ENCODE assay signal across 36 cellular contexts in the genomic region with DNA sequence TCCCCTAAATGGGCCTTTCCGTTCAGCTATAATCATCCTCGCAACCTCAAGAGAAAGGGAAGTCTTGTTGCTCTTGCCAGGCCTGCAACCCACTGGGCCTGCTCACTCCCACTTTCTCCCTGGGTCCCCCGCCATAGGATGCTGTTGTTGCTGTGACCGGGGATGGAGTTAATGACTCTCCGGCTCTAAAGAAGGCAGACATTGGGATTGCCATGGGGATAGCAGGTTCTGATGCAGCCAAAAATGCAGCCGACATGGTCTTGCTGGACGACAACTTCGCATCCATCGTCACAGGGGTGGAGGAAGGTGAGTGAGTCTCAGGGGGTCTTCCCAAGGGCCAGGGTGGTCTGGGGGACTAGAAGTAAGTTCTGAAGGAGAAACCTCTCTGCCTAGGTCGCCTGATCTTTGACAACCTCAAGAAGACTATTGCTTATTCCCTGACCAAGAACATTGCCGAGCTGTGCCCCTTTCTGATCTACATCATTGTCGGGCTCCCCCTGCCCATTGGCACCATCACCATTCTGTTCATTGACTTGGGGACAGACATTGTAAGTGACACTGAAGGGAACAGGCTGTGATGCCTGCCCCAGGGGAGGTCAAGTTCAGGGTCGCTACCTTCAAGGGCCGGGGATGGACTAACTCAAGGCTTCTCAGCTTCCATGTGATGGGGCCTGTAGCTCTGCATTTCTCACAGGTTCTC. TPM values are rescaled to one million over a fixed set of nuclear protein-coding genes. Genes with fewer than 3 reads are reported as not detected.
"Had no signal": no experiment of that assay in that cellular context is flagged by ENCODE, and none has a peak within 500 bp of the region (broad histone marks: within the 10 kb centered on the region; RNA-seq: fewer than 3 reads in every experiment).

No MANE protein-coding gene starts in this region.

- H3K4me1 ChIP-seq: adrenal gland, body of pancreas, breast epithelium had no signal

- H3K27me3 Mint-ChIP-seq: activated CD8-positive, alpha-beta T cell treated with anti-CD3 and anti-CD28 coated beads for 36 hours; activated naive CD8-positive, alpha-beta T cell treated with anti-CD3 and anti-CD28 coated beads for 36 hours; activated T-helper 17 cell treated with anti-CD3 and anti-CD28 coated beads, Interleukin-2, amount 50 U/mL, for 72 hours had no signal

- H3K4me3 ChIP-seq: adrenal gland, body of pancreas, breast epithelium had no signal

- H3K9me3 Mint-ChIP-seq: activated B cell treated with CpG ODN at 0.5 μM for 24 hours; activated CD4-positive, alpha-beta memory T cell treated with anti-CD3 and anti-CD28 coated beads for 36 hours; activated CD4-positive, alpha-beta T cell treated with anti-CD3 and anti-CD28 coated beads, Interleukin-2, amount 10 ng/mL, durations not matched to agents 24 days and 14 days; activated CD8-positive, alpha-beta T cell treated with anti-CD3 and anti-CD28 coated beads for 36 hours; activated naive CD4-positive, alpha-beta T cell treated with anti-CD3 and anti-CD28 coated beads for 36 hours; activated naive CD4-positive, alpha-beta T cell treated with anti-CD3 and anti-CD28 coated beads, Interleukin-2, amount 50 U/mL, for 72 hours; activated naive CD8-positive, alpha-beta T cell treated with anti-CD3 and anti-CD28 coated beads for 36 hours; activated T-cell treated with anti-CD3 and anti-CD28 coated beads, Interleukin-2, amount 50 U/mL, for 4 hours; activated T-cell treated with anti-CD3 and anti-CD28 coated beads, Interleukin-2, amount 50 U/mL, for 72 hours; activated T-helper 1 cell treated with anti-CD3 and anti-CD28 coated beads, Interleukin-12 subunit alpha, Interleukin-12 subunit beta, Interleukin-2, Interleukin-4 antibody, amounts not matched to agents 30 ng/mL and 10 ng/mL and 1 ng/mL, durations not matched to agents 14 hours and 24 hours and 36 hours; activated T-helper 17 cell treated with anti-CD3 and anti-CD28 coated beads, Interleukin-2, amount 50 U/mL, for 72 hours; T-helper 1 cell treated with Interleukin-12 subunit alpha and Interleukin-12 subunit beta and Interleukin-4 antibody, amounts not matched to agents 30 μg/mL and 1 μg/mL, for 36 hours; T-helper 2 cell treated with Interferon-gamma antibody and Interleukin-4, amounts not matched to agents 5 μg/mL and 100 μg/mL, for 36 hours had no signal

- ATAC-seq: activated CD8-positive, alpha-beta T cell treated with anti-CD3 and anti-CD28 coated beads for 36 hours; activated T-cell treated with anti-CD3 and anti-CD28 coated beads, Interleukin-2, amount 50 U/mL, for 4 hours; activated T-cell treated with anti-CD3 and anti-CD28 coated beads, Interleukin-2, amount 50 U/mL, for 72 hours; activated T-helper 17 cell treated with anti-CD3 and anti-CD28 coated beads, Interleukin-2, amount 50 U/mL, for 72 hours; body of pancreas had no signal

- H3K27ac ChIP-seq: adrenal gland, body of pancreas, brain microvascular endothelial cell, breast epithelium, VCaP had no signal

- H3K36me3 ChIP-seq: adrenal gland, brain microvascular endothelial cell, breast epithelium had no signal

- H3K4me3 Mint-ChIP-seq: activated B cell treated with CpG ODN at 0.5 μM for 24 hours; activated CD4-positive, alpha-beta memory T cell treated with anti-CD3 and anti-CD28 coated beads for 36 hours; activated CD4-positive, alpha-beta T cell treated with anti-CD3 and anti-CD28 coated beads, Interleukin-2, amount 10 ng/mL, durations not matched to agents 24 days and 14 days; activated CD8-positive, alpha-beta T cell treated with anti-CD3 and anti-CD28 coated beads for 36 hours; activated naive CD4-positive, alpha-beta T cell treated with anti-CD3 and anti-CD28 coated beads for 36 hours; activated naive CD8-positive, alpha-beta T cell treated with anti-CD3 and anti-CD28 coated beads for 36 hours; activated T-cell treated with anti-CD3 and anti-CD28 coated beads, Interleukin-2, amount 50 U/mL, for 4 hours; activated T-cell treated with anti-CD3 and anti-CD28 coated beads, Interleukin-2, amount 50 U/mL, for 72 hours; activated T-helper 1 cell treated with anti-CD3 and anti-CD28 coated beads, Interleukin-12 subunit alpha, Interleukin-12 subunit beta, Interleukin-2, Interleukin-4 antibody, amounts not matched to agents 30 ng/mL and 10 ng/mL and 1 ng/mL, durations not matched to agents 14 hours and 24 hours and 36 hours; activated T-helper 17 cell treated with anti-CD3 and anti-CD28 coated beads, Interleukin-2, amount 50 U/mL, for 72 hours; T-helper 1 cell treated with Interleukin-12 subunit alpha and Interleukin-12 subunit beta and Interleukin-4 antibody, amounts not matched to agents 30 μg/mL and 1 μg/mL, for 36 hours; T-helper 2 cell treated with Interferon-gamma antibody and Interleukin-4, amounts not matched to agents 5 μg/mL and 100 μg/mL, for 36 hours had no signal

- H3K27ac Mint-ChIP-seq: activated B cell treated with CpG ODN at 0.5 μM for 24 hours; activated CD4-positive, alpha-beta memory T cell treated with anti-CD3 and anti-CD28 coated beads for 36 hours; activated CD4-positive, alpha-beta T cell treated with anti-CD3 and anti-CD28 coated beads, Interleukin-2, amount 10 ng/mL, durations not matched to agents 24 days and 14 days; activated CD8-positive, alpha-beta T cell treated with anti-CD3 and anti-CD28 coated beads for 36 hours; activated naive CD4-positive, alpha-beta T cell treated with anti-CD3 and anti-CD28 coated beads for 36 hours; activated naive CD4-positive, alpha-beta T cell treated with anti-CD3 and anti-CD28 coated beads, Interleukin-2, amount 50 U/mL, for 72 hours; activated naive CD8-positive, alpha-beta T cell treated with anti-CD3 and anti-CD28 coated beads for 36 hours; activated T-cell treated with anti-CD3 and anti-CD28 coated beads, Interleukin-2, amount 50 U/mL, for 72 hours; activated T-helper 1 cell treated with anti-CD3 and anti-CD28 coated beads, Interleukin-12 subunit alpha, Interleukin-12 subunit beta, Interleukin-2, Interleukin-4 antibody, amounts not matched to agents 30 ng/mL and 10 ng/mL and 1 ng/mL, durations not matched to agents 14 hours and 24 hours and 36 hours; activated T-helper 17 cell treated with anti-CD3 and anti-CD28 coated beads, Interleukin-2, amount 50 U/mL, for 72 hours; T-helper 1 cell treated with Interleukin-12 subunit alpha and Interleukin-12 subunit beta and Interleukin-4 antibody, amounts not matched to agents 30 μg/mL and 1 μg/mL, for 36 hours; T-helper 2 cell treated with Interferon-gamma antibody and Interleukin-4, amounts not matched to agents 5 μg/mL and 100 μg/mL, for 36 hours had no signal

- DNase-seq: activated B cell treated with CpG ODN at 0.5 μM for 24 hours; activated CD4-positive, alpha-beta memory T cell treated with anti-CD3 and anti-CD28 coated beads for 36 hours; activated CD4-positive, alpha-beta T cell treated with anti-CD3 and anti-CD28 coated beads for 4 hours; activated CD4-positive, alpha-beta T cell treated with anti-CD3 and anti-CD28 coated beads, Interleukin-2, amount 10 ng/mL, durations not matched to agents 24 days and 14 days; activated CD4-positive, alpha-beta T cell treated with anti-CD3 and anti-CD28 coated beads, Interleukin-2, amount 50 U/mL, for 1 hour; activated CD4-positive, alpha-beta T cell treated with anti-CD3 and anti-CD28 coated beads, Interleukin-2, amount 50 U/mL, for 4 hours; activated CD4-positive, CD25-positive, alpha-beta regulatory T cell treated with anti-CD3 and anti-CD28 coated beads, Interleukin-2, amount 50 U/mL, for 72 hours; activated CD8-positive, alpha-beta memory T cell treated with anti-CD3 and anti-CD28 coated beads, Interleukin-2, amount 50 U/mL, for 4 hours; activated effector memory CD4-positive, alpha-beta T cell treated with anti-CD3 and anti-CD28 coated beads, Interleukin-2, amount 50 U/mL, for 16 hours; activated gamma-delta T cell treated with Interleukin-2 at 50 U/mL for 16 hours; activated naive CD4-positive, alpha-beta T cell; activated naive CD4-positive, alpha-beta T cell treated with anti-CD3 and anti-CD28 coated beads, Interleukin-2, amount 50 U/mL, for 16 hours; activated naive CD8-positive, alpha-beta T cell treated with anti-CD3 and anti-CD28 coated beads for 36 hours; activated T-cell treated with anti-CD3 and anti-CD28 coated beads, Interleukin-2, amount 50 U/mL, for 4 hours; activated T-cell treated with anti-CD3 and anti-CD28 coated beads, Interleukin-2, amount 50 U/mL, for 72 hours; adrenal gland; amniotic stem cell; aorta; body of pancreas; brain microvascular endothelial cell; central memory CD4-positive, alpha-beta T cell; T-helper 1 cell; T-helper 2 cell; T-helper 9 cell had no signal

- H3K36me3 Mint-ChIP-seq: activated CD4-positive, alpha-beta memory T cell treated with anti-CD3 and anti-CD28 coated beads for 36 hours; activated naive CD4-positive, alpha-beta T cell treated with anti-CD3 and anti-CD28 coated beads, Interleukin-2, amount 50 U/mL, for 72 hours; activated naive CD8-positive, alpha-beta T cell treated with anti-CD3 and anti-CD28 coated beads for 36 hours had no signal

- H3K27me3 ChIP-seq: adrenal gland, body of pancreas, brain microvascular endothelial cell, breast epithelium had no signal

- H3K9me3 ChIP-seq: adrenal gland, body of pancreas, breast epithelium had no signal

RNA-seq across cellular contexts. Expression of a gene that starts 26.8 kb away (rescaled TPM):
- total RNA-seq: activated B cell treated with CpG ODN at 0.5 μM for 24 hours, aorta, astrocyte, breast epithelium, cardiac septum had no signal
- polyA plus RNA-seq: adrenal gland had no signal

RNA-seq across cellular contexts. Expression of a gene that starts 56.9 kb away (rescaled TPM):
- total RNA-seq: activated B cell treated with CpG ODN at 0.5 μM for 24 hours; activated CD4-positive, alpha-beta memory T cell treated with anti-CD3 and anti-CD28 coated beads for 36 hours; activated CD4-positive, alpha-beta T cell treated with anti-CD3 and anti-CD28 coated beads, Interleukin-2, amount 10 ng/mL, durations not matched to agents 24 days and 14 days; activated CD8-positive, alpha-beta memory T cell treated with anti-CD3 and anti-CD28 coated beads for 36 hours; activated CD8-positive, alpha-beta T cell treated with anti-CD3 and anti-CD28 coated beads for 36 hours; activated naive CD4-positive, alpha-beta T cell treated with anti-CD3 and anti-CD28 coated beads for 36 hours; activated naive CD8-positive, alpha-beta T cell treated with anti-CD3 and anti-CD28 coated beads for 36 hours; activated T-cell treated with anti-CD3 and anti-CD28 coated beads, Interleukin-2, amount 50 U/mL, for 4 hours; activated T-helper 1 cell treated with anti-CD3 and anti-CD28 coated beads, Interleukin-12 subunit alpha, Interleukin-12 subunit beta, Interleukin-2, Interleukin-4 antibody, amounts not matched to agents 30 ng/mL and 10 ng/mL and 1 ng/mL, durations not matched to agents 14 hours and 24 hours and 36 hours; adrenal gland; astrocyte; cardiac septum had no signal
- polyA plus RNA-seq: adrenal gland, aorta had no signal
